Comparison of ENCODE assay signal across 8 cellular contexts in the genomic region with DNA sequence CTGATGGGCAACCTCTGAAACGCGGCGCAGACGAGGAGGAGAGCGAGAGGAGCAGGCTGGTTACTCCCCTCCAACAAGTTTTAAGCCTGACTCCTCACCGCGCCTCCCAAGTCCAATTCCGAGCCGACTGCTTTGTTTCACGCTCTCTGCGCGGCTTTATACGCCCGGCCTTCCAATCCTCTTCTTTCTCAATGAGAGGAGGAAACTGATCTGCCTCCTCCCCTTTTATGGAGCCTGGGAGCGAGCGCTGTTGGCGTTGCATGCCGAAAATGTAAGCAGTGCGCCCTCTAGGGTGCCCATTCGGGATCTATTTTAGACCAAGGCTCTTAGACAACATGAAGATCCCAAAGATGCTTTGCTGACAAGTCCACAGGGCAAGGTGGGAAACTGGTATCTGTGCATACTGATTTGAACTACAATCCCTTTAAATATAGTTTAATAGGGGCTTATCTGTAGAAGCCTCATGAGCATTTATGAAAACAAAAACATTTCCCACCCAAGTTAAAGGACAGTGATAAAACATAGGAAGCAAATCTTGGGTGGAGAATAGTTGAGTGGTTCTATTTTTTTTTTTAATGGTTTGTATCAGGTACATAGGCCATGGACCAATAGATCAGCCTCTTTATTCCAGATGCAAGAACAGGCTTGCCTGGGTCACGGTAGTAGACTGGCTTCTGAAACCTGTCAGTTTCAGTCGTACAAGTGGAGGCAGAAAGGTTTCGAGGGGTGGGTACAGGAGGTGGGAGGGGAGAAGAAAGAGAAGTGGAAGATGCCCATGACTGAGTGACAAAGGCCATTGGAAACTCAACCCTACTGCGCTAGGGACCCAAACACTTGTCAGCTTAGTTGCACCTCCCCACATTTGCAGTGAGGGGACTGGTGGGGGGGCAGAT. TPM values are rescaled to one million over a fixed set of nuclear protein-coding genes. Genes with fewer than 3 reads are reported as not detected.
A peak's percentile ranks its signal among the peaks of the same experiment; 100 is the strongest.
DNase-seq lines count a peak whose midpoint lies in the region; ATAC-seq and TF ChIP-seq lines count a peak whose summit lies in the region.

A gene with protein sequence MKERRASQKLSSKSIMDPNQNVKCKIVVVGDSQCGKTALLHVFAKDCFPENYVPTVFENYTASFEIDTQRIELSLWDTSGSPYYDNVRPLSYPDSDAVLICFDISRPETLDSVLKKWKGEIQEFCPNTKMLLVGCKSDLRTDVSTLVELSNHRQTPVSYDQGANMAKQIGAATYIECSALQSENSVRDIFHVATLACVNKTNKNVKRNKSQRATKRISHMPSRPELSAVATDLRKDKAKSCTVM (minus strand): TSS at position 131 of the 893 bp plus-strand sequence. CDS start 250 bp downstream, outside the sequence.

- H3K14ac ChIP-seq in neuronal stem cell (ENCODE audit: low read length): no peak within 1 kb of the TSS

- peak; percentile 83 to 85 for TF ChIP-seq CTCF in Caco-2 (IDR thresholded peaks at IDR 0.05; ENCODE audit: insufficient read depth in 1 of 2, low read depth in 1 of 2, low read length in 1 of 2, severe bottlenecking in 1 of 2, unreplicated experiment in 1 of 2)

- H2BK15ac ChIP-seq in neuronal stem cell (ENCODE audit: low read length): no peak within 1 kb of the TSS

- peak within 1 kb of the TSS; percentile 96 for H2AFZ ChIP-seq in neuronal stem cell (ENCODE audit: low read length)

- H3K4ac ChIP-seq in neuronal stem cell (ENCODE audit: low read length): no peak within 1 kb of the TSS

- peak within 1 kb of the TSS; percentile 99 for H3K4me3 Mint-ChIP-seq in Caco-2 (ENCODE audit: unreplicated experiment)
- peak within 1 kb of the TSS; percentile 77 to 89 for H3K4me3 Mint-ChIP-seq in activated T-cell treated with anti-CD3 and anti-CD28 coated beads, Interleukin-2, amount 50 U/mL, for 72 hours

- no CpG with 5 or more reads among the region's 24 CpGs for WGBS in neuronal stem cell (ENCODE audit: extremely low coverage in 2 of 2, insufficient read length in 2 of 2, insufficient replicate concordance in 1 of 2), 2 donors

- H2BK5ac ChIP-seq in neuronal stem cell (ENCODE audit: low read length): no peak within 1 kb of the TSS

- POLR2A ChIA-PET in Caco-2 (lab: Charles Lee): interaction anchor here (1.0 kb wide), 1 partner anchor 148 kb away, joined by 3 read pairs; no protein-coding TSS in a partner anchor

- BruUV-seq in Caco-2 (replicated peaks; lab: Mats Ljungman, UMichigan): no TSS peak

- H4K8ac ChIP-seq in neuronal stem cell (ENCODE audit: low read depth, low read length): no peak within 1 kb of the TSS

- peak within 1 kb of the TSS; percentile 97 for H3K18ac ChIP-seq in neuronal stem cell (ENCODE audit: low read length)

- intact Hi-C loops in Caco-2 (cut with micrococcal nuclease; ENCODE audit: unreplicated experiment): loop anchor here (1.0 to 10.0 kb wide), 14 partner anchors 39 to 890 kb away; no protein-coding TSS in a partner anchor

- ATAC-seq in GM19328 (IDR thresholded peaks at IDR 0.05; ENCODE audit: unreplicated experiment): peak; percentile 63
- peak; percentile 80 for ATAC-seq in HG03442 (IDR thresholded peaks at IDR 0.05; ENCODE audit: unreplicated experiment)
- ATAC-seq in activated T-cell treated with anti-CD3 and anti-CD28 coated beads, Interleukin-2, amount 50 U/mL, for 72 hours (replicated peaks in 1 of 2): peak; percentile 59 to 68

- no peak within 1 kb of the TSS for H3K23ac ChIP-seq in neuronal stem cell (ENCODE audit: low read depth, low read length, poor library complexity)

- no peak within 1 kb of the TSS for H2AK5ac ChIP-seq in neuronal stem cell (ENCODE audit: low read depth, low read length)

- no peaks in the 10 kb centered on the region for H3K36me3 ChIP-seq in Caco-2 (ENCODE audit: control insufficient read depth, insufficient read depth, low read length)
- peaks cover 0 to 21% of the 10 kb centered on the region in 2 donors for H3K36me3 ChIP-seq in neuronal stem cell (replicated peaks in 1 of 2; ENCODE audit: control insufficient read depth in 2 of 2, insufficient read depth in 2 of 2, low read length in 2 of 2)

- H3K79me1 ChIP-seq in neuronal stem cell (ENCODE audit: low read depth, low read length): peaks cover 3% of the 10 kb centered on the region

- peaks cover 48% of the 10 kb centered on the region for H3K36me3 Mint-ChIP-seq in Caco-2 (ENCODE audit: insufficient read depth, unreplicated experiment)
- no peaks in the 10 kb centered on the region for H3K36me3 Mint-ChIP-seq in activated T-cell treated with anti-CD3 and anti-CD28 coated beads, Interleukin-2, amount 50 U/mL, for 72 hours (ENCODE audit: insufficient read depth in 2 of 2)

- H2BK120ac ChIP-seq in neuronal stem cell (ENCODE audit: low read depth, low read length): peak within 1 kb of the TSS; percentile 40

- H3K4me1 ChIP-seq in Caco-2 (peaks cover 22% of the 10 kb centered on the region), neuronal stem cell (ENCODE audit: control insufficient read depth in 2 of 2, insufficient read depth in 1 of 2, low read depth in 1 of 2, low read length in 2 of 2) (peaks cover 9 to 12% of the 10 kb centered on the region in 2 donors)

- peaks cover 12% of the 10 kb centered on the region for H3K4me1 Mint-ChIP-seq in Caco-2 (ENCODE audit: low read depth, unreplicated experiment)
- peaks cover 8% of the 10 kb centered on the region for H3K4me1 Mint-ChIP-seq in activated T-cell treated with anti-CD3 and anti-CD28 coated beads, Interleukin-2, amount 50 U/mL, for 72 hours (ENCODE audit: low read depth)

- H3K27me3 Mint-ChIP-seq in Caco-2 (ENCODE audit: insufficient read depth, unreplicated experiment): no peaks in the 10 kb centered on the region
- peaks cover 60% of the 10 kb centered on the region for H3K27me3 Mint-ChIP-seq in activated T-cell treated with anti-CD3 and anti-CD28 coated beads, Interleukin-2, amount 50 U/mL, for 72 hours (ENCODE audit: low read depth)

- no peaks in the 10 kb centered on the region for H3K9me3 ChIP-seq in Caco-2
- H3K9me3 ChIP-seq in neuronal stem cell (replicated peaks in 1 of 2; ENCODE audit: control insufficient read depth in 2 of 2, insufficient read depth in 1 of 2, low read depth in 1 of 2, low read length in 2 of 2): peaks cover 0 to 4% of the 10 kb centered on the region in 2 donors

- H3K27ac Mint-ChIP-seq in Caco-2 (ENCODE audit: unreplicated experiment): peak within 1 kb of the TSS; percentile 93
- no peak within 1 kb of the TSS for H3K27ac Mint-ChIP-seq in activated T-cell treated with anti-CD3 and anti-CD28 coated beads, Interleukin-2, amount 50 U/mL, for 72 hours

- peak within 1 kb of the TSS; percentile 99 for H3K4me2 ChIP-seq in neuronal stem cell (ENCODE audit: insufficient read depth, low read length, poor library complexity, severe bottlenecking)

- H4K91ac ChIP-seq in neuronal stem cell (ENCODE audit: low read depth, low read length, poor library complexity): no peak within 1 kb of the TSS

- no peak within 1 kb of the TSS for H2BK12ac ChIP-seq in neuronal stem cell (ENCODE audit: low read length)

- H3K27me3 ChIP-seq in Caco-2 (replicated peaks; ENCODE audit: control insufficient read depth, insufficient read depth, low read length) (no peaks in the 10 kb centered on the region), neuronal stem cell (ENCODE audit: control insufficient read depth in 3 of 3, insufficient read depth in 3 of 3, low read depth in 1 of 3, low read length in 3 of 3) (no peaks in the 10 kb centered on the region)

- DNase-seq in Caco-2 (peak; percentile 97 to 98), NCI-H446 treated with DMSO at 0.1 percent for 48 hours (lab: John Stamatoyannopoulos, UW) (peak; percentile 97), foreskin melanocyte (peak; percentile 97), neuronal stem cell (ENCODE audit: low spot score) (peak; percentile 92), ureter (ENCODE audit: low spot score) (peak; percentile 98)
- peak; percentile 52 to 58 for DNase-seq in activated T-cell treated with anti-CD3 and anti-CD28 coated beads, Interleukin-2, amount 50 U/mL, for 72 hours

- no peak within 1 kb of the TSS for H3K27ac ChIP-seq in neuronal stem cell (replicated peaks; ENCODE audit: low read length)

- H3K9ac ChIP-seq in neuronal stem cell (ENCODE audit: low read depth, low read length, poor library complexity): no peak within 1 kb of the TSS

- CTCF ChIA-PET in Caco-2 (lab: Charles Lee): no interaction called here

- no peaks in the 10 kb centered on the region for H3K9me3 Mint-ChIP-seq in Caco-2 (ENCODE audit: unreplicated experiment)
- H3K9me3 Mint-ChIP-seq in activated T-cell treated with anti-CD3 and anti-CD28 coated beads, Interleukin-2, amount 50 U/mL, for 72 hours: no peaks in the 10 kb centered on the region

- H3K4me3 ChIP-seq in Caco-2 (ENCODE audit: low read depth, low read length): peak within 1 kb of the TSS; percentile 81
- H3K4me3 ChIP-seq in neuronal stem cell (ENCODE audit: low read length in 2 of 2): peak within 1 kb of the TSS; percentile 76 to 97

RNA-seq across cellular contexts. Expression of the gene that starts here (rescaled TPM):
- total RNA-seq in Caco-2 (2022): 70.9 and 75.0 TPM in 2 replicates
- total RNA-seq in activated T-cell treated with anti-CD3 and anti-CD28 coated beads, Interleukin-2, amount 50 U/mL, for 72 hours: not detected
- polyA plus RNA-seq in neuronal stem cell (2013, experiment 1 of 2): 15.7 TPM
- 15.5 TPM for polyA plus RNA-seq in neuronal stem cell (2013, experiment 2 of 2)
- total RNA-seq in ureter: 63.5 TPM

Comparison
In these comparisons a context has a peak if more than half of its experiments do, and no peak if none do; other contexts are left out.
1. RNA of the gene that starts here (total RNA-seq): 70.9 to 75.0 TPM in Caco-2 and 63.5 TPM in ureter (single experiment); not detected in activated T-cell treated with anti-CD3 and anti-CD28 coated beads, Interleukin-2, amount 50 U/mL, for 72 hours; every median in the first group is over 10 times any median in the second.
2. Peak in DNase-seq and ATAC-seq in activated T-cell treated with anti-CD3 and anti-CD28 coated beads, Interleukin-2, amount 50 U/mL, for 72 hours; RNA of the gene not detected or under 1 TPM.
3. Peak in every context shown above with its lines, with median percentiles within 50 percentile points of each other: DNase-seq and ATAC-seq.